Comparison of ENCODE assay signal across 18 cellular contexts in genomic region chr3:17535173-17535730, GRCh38.
A peak's percentile ranks its signal among the peaks of the same experiment; 100 is the strongest.
DNase-seq lines count a peak whose midpoint lies in the region; ATAC-seq and TF ChIP-seq lines count a peak whose summit lies in the region.
"Had no signal": no experiment of that assay in that cellular context is flagged by ENCODE, and none has a peak within 500 bp of the region (broad histone marks: within the 10 kb centered on the region; RNA-seq: fewer than 3 reads in every experiment).

No MANE protein-coding gene starts in this region.

- H3K27ac ChIP-seq in ascending aorta (peak overlapping the region; percentile 76 to 79), right cardiac atrium (ENCODE audit: low read length) (no peak overlapping the region), thoracic aorta (peak overlapping the region; percentile 42 to 59), vagina (no peak overlapping the region), thyroid gland (no peak overlapping the region)

- TF ChIP-seq CTCF in ascending aorta (IDR thresholded peaks at IDR 0.05), result no peak
- no peak for TF ChIP-seq CTCF in thoracic aorta (IDR thresholded peaks at IDR 0.05)
- TF ChIP-seq CTCF in vagina (IDR thresholded peaks at IDR 0.05), result no peak
- no peak for TF ChIP-seq CTCF in thyroid gland (IDR thresholded peaks at IDR 0.05)

- H3K36me3 ChIP-seq in ascending aorta (no peaks in the 10 kb centered on the region), thoracic aorta (no peaks in the 10 kb centered on the region), vagina (no peaks in the 10 kb centered on the region), thyroid gland (no peaks in the 10 kb centered on the region)
- H3K36me3 ChIP-seq: HAP-1 had no signal

- H3K4me1 ChIP-seq in ascending aorta (peaks cover 3 to 22% of the 10 kb centered on the region in 2 donors), right cardiac atrium (ENCODE audit: control insufficient read depth, insufficient read depth, low read length) (no peaks in the 10 kb centered on the region), thoracic aorta (ENCODE audit: control insufficient read depth in 1 of 2, low read depth in 2 of 2) (peaks cover 12 to 36% of the 10 kb centered on the region in 2 donors), vagina (peaks cover 23% of the 10 kb centered on the region), thyroid gland (peaks cover 0 to 4% of the 10 kb centered on the region in 2 donors)
- H3K4me1 ChIP-seq: Caco-2 had no signal

- no peaks in the 10 kb centered on the region for H3K9me3 ChIP-seq in ascending aorta
- H3K9me3 ChIP-seq in right cardiac atrium (ENCODE audit: control insufficient read depth, low read length), result no peaks in the 10 kb centered on the region
- no peaks in the 10 kb centered on the region for H3K9me3 ChIP-seq in thoracic aorta
- no peaks in the 10 kb centered on the region for H3K9me3 ChIP-seq in vagina
- no peaks in the 10 kb centered on the region for H3K9me3 ChIP-seq in thyroid gland
- H3K9me3 ChIP-seq: Caco-2, HAP-1 had no signal

- no peak for TF ChIP-seq POLR2A in vagina (IDR thresholded peaks at IDR 0.05)
- TF ChIP-seq POLR2A in thyroid gland (IDR thresholded peaks at IDR 0.05), result no peak

- H3K4me3 ChIP-seq in ascending aorta, result peak overlapping the region; percentile 8 to 26
- no peak overlapping the region for H3K4me3 ChIP-seq in right cardiac atrium (ENCODE audit: low read length)
- H3K4me3 ChIP-seq in thoracic aorta, result peak overlapping the region; percentile 4
- H3K4me3 ChIP-seq in vagina, result no peak overlapping the region
- H3K4me3 ChIP-seq in thyroid gland (replicated peaks in 1 of 3), result no peak overlapping the region
- H3K4me3 ChIP-seq: HAP-1 had no signal

- ATAC-seq in Right ventricle myocardium superior (ENCODE audit: poor library complexity) (peak; percentile 55), right cardiac atrium (peak; percentile 78 to 86), thoracic aorta (ENCODE audit: insufficient number of reproducible peaks, low FRiP score, low read depth) (peak; percentile 76)
- ATAC-seq: Panc1 had no signal

- no peak for DNase-seq in Right ventricle myocardium superior
- DNase-seq in cardiac septum (ENCODE audit: low spot score), result no peak
- no peak for DNase-seq in ascending aorta (ENCODE audit: low spot score in 2 of 2)
- no peak for DNase-seq in right cardiac atrium
- DNase-seq in thoracic aorta (ENCODE audit: low spot score), result no peak
- DNase-seq in activated CD4-positive, alpha-beta T cell treated with anti-CD3 and anti-CD28 coated beads, Interleukin-2, amount 50 U/mL, for 48 hours, result no peak
- no peak for DNase-seq in vagina (ENCODE audit: extremely low spot score in 2 of 2)
- no peak for DNase-seq in thyroid gland
- DNase-seq: Caco-2, DMS53, IMR-90, NCI-H1417 treated with DMSO at 0.1 percent for 48 hours, NCI-H2029 treated with DMSO at 0.1 percent for 48 hours, NCI-H226, NCI-H526 treated with DMSO at 0.1 percent for 48 hours, SHP77 treated with DMSO at 0.1 percent for 48 hours had no signal

- intact Hi-C loops in Right ventricle myocardium superior (cut with DNase I), result no loop called here
- intact Hi-C loops in cardiac septum (cut with DNase I), result no loop called here
- intact Hi-C loops in ascending aorta (cut with DNase I), result loop anchor here (5.0 kb wide), 1 partner anchor 102 kb away; no protein-coding TSS in a partner anchor
- intact Hi-C loops in right cardiac atrium (cut with DNase I), result no loop called here
- intact Hi-C loops in vagina (cut with DNase I), result no loop called here
- intact Hi-C loops in thyroid gland (cut with DNase I), result no loop called here

- WGBS in right cardiac atrium, result 38% methylated on average over 4 of the region's 4 CpGs
- 58 to 69% methylated on average over 4 of the region's 4 CpGs for WGBS in thyroid gland, 2 donors

- no peaks in the 10 kb centered on the region for H3K27me3 ChIP-seq in ascending aorta
- no peaks in the 10 kb centered on the region for H3K27me3 ChIP-seq in right cardiac atrium (ENCODE audit: control insufficient read depth, insufficient read depth)
- H3K27me3 ChIP-seq in thoracic aorta (replicated peaks; ENCODE audit: insufficient read depth), result no peaks in the 10 kb centered on the region
- H3K27me3 ChIP-seq in vagina, result no peaks in the 10 kb centered on the region
- no peaks in the 10 kb centered on the region for H3K27me3 ChIP-seq in thyroid gland

Comparison
In these comparisons a context has a peak if more than half of its experiments do, and no peak if none do; other contexts are left out.
1. H3K27ac ChIP-seq: peak in ascending aorta (2 of 2) and thoracic aorta (2 of 2); none in right cardiac atrium (single experiment), vagina (single experiment) and thyroid gland (0 of 3).
2. H3K4me3 ChIP-seq: peak in ascending aorta (2 of 2) and thoracic aorta (single experiment); none in right cardiac atrium (single experiment), vagina (0 of 2) and thyroid gland (0 of 3).
3. Peak in every context shown above with its lines, with median percentiles within 50 percentile points of each other: ATAC-seq.